In the genomic region with DNA sequence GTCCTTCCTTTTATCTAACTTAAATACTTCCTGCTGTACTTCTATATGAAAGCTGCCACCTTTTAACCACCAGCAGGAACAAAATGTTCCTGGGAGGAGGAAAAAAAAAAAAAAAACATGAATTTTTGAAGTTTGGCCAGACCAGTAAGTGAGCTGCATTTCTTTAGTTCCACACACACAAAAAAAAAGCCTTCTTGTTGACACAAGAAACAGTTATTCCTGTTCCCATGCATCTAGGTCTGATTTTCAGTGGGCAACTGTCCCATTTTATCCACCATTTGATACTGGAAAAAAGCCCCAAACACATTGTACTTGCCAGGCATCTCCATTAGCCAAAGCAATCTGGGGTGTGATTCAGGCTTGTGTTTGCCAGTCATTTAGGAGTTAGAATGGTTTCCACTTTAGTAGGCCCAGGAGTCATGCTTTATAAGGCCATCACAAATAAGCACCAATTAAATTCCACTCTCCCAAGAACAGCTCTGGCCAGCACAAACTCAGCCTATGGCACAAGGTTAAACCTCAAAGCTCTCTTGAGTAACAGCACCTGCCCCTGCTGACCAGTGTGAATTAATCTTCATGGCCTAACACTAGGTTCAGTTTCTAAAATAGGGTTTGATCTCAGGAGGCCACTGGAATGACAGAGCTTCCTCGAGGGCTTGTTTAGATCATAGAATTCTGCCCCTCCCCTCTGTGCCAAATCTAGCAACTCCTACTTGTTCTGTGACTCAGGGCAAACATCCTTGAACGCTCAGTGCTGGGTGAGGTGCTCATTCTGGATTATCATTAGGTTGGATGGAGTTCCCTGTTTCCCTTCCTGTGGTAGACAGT, we compare ENCODE assay signal across 8 cellular contexts.
A peak's percentile ranks its signal among the peaks of the same experiment; 100 is the strongest.
DNase-seq lines count a peak whose midpoint lies in the region; ATAC-seq and TF ChIP-seq lines count a peak whose summit lies in the region.

No MANE protein-coding gene starts in this region.

- DNase-seq in HCEC 1CT (peak; percentile 99), T1000 (lab: John Stamatoyannopoulos, UW) (peak; percentile 8), heart right ventricle (peak in 1 of 2 donors; percentile 51), smooth muscle cell of the brain vasculature (ENCODE audit: low read depth, low spot score) (peak; percentile 79), GM13977 (ENCODE audit: low spot score) (no peak), NK-92 (lab: John Stamatoyannopoulos, UW; ENCODE audit: unreplicated experiment) (no peak)

- H3K27ac ChIP-seq in heart right ventricle, result peak overlapping the region; percentile 26 to 79 (median 54)

- H3K4me1 ChIP-seq in heart right ventricle, result peaks cover 7 to 35% (median 26%) of the 10 kb centered on the region in 9 donors

- WGBS in heart right ventricle, 2 donors, result 14 to 32% methylated on average over 2 of the region's 2 CpGs

- in situ Hi-C loops in GM13977 (cut with MboI; ENCODE audit: low pct_unique_long_range_greater_than_20kb, low sequenced_read_pairs, unreplicated experiment), result no loop called here

- no peaks in the 10 kb centered on the region for H3K9me3 ChIP-seq in heart right ventricle

- TF ChIP-seq CTCF in heart right ventricle (IDR thresholded peaks at IDR 0.05), result no peak
- TF ChIP-seq CTCF in GM13977 (IDR thresholded peaks at IDR 0.05; ENCODE audit: extremely low read depth, insufficient read depth, missing control alignments), result no peak

- ATAC-seq in heart right ventricle (peak in 6 of 8 donors; percentile 9 to 64 (median 34)), GM18519 (IDR thresholded peaks at IDR 0.05; ENCODE audit: low FRiP score, unreplicated experiment) (no peak), GM21723 (IDR thresholded peaks at IDR 0.05; ENCODE audit: unreplicated experiment) (no peak)

- H3K36me3 ChIP-seq in heart right ventricle, result no peaks in the 10 kb centered on the region

- H3K27me3 ChIP-seq in heart right ventricle, result no peaks in the 10 kb centered on the region

- H3K4me3 ChIP-seq in heart right ventricle, result no peak overlapping the region

- intact Hi-C loops in heart right ventricle (cut with DNase I), result loop anchor here in 1 of 10 donors (10.0 kb wide), 1 partner anchor 347 kb away; a partner anchor contains a TSS

Comparison
In these comparisons a context has a peak if more than half of its experiments do, and no peak if none do; other contexts are left out.
1. DNase-seq: peak in HCEC 1CT (single experiment), T1000 (single experiment) and smooth muscle cell of the brain vasculature (single experiment); none in GM13977 (single experiment) and NK-92 (single experiment).
2. ATAC-seq: peak in heart right ventricle (6 of 8); none in GM18519 (single experiment) and GM21723 (single experiment).